Comparison of ENCODE assay signal across 8 cellular contexts in genomic region chr16:9008335-9009260, GRCh38. TPM values are rescaled to one million over a fixed set of nuclear protein-coding genes. Genes with fewer than 3 reads are reported as not detected.
A peak's percentile ranks its signal among the peaks of the same experiment; 100 is the strongest.
DNase-seq lines count a peak whose midpoint lies in the region; ATAC-seq lines count a peak whose summit lies in the region.

No MANE protein-coding gene starts in this region.

- H2BK12ac ChIP-seq in mesenchymal stem cell (ENCODE audit: low read length in 2 of 2): no peak overlapping the region

- no peak overlapping the region for H2BK15ac ChIP-seq in mesenchymal stem cell (ENCODE audit: low read depth, poor library complexity, severe bottlenecking)

- H4K91ac ChIP-seq in mesenchymal stem cell (ENCODE audit: low read length): no peak overlapping the region

- no peaks in the 10 kb centered on the region for H3K9me3 ChIP-seq in mesenchymal stem cell (ENCODE audit: control insufficient read depth, low read length)

- intact Hi-C loops in activated CD4-positive, alpha-beta memory T cell treated with anti-CD3 and anti-CD28 coated beads for 36 hours (cut with micrococcal nuclease): loop anchor here (5.0 kb wide), 1 partner anchor 71 kb away; no protein-coding TSS in a partner anchor

- POLR2A ChIA-PET in activated CD4-positive, alpha-beta memory T cell treated with anti-CD3 and anti-CD28 coated beads for 36 hours (lab: Charles Lee): interaction anchor here (0.9 to 1.0 kb wide), 3 partner anchors 47 to 92 kb away, joined by 3 to 5 read pairs (median 4); no protein-coding TSS in a partner anchor

- no peaks in the 10 kb centered on the region for H3K36me3 Mint-ChIP-seq in activated CD4-positive, alpha-beta memory T cell treated with anti-CD3 and anti-CD28 coated beads for 36 hours

- H2BK5ac ChIP-seq in mesenchymal stem cell (ENCODE audit: low read depth, low read length, poor library complexity, severe bottlenecking): no peak overlapping the region

- peak overlapping the region; percentile 72 for H3K4me2 ChIP-seq in mesenchymal stem cell (ENCODE audit: low read length, poor library complexity, severe bottlenecking)

- peak; percentile 93 for ATAC-seq in HG02973 (IDR thresholded peaks at IDR 0.05; ENCODE audit: unreplicated experiment)

- H3K27ac Mint-ChIP-seq in activated CD4-positive, alpha-beta memory T cell treated with anti-CD3 and anti-CD28 coated beads for 36 hours: no peak overlapping the region

- H4K8ac ChIP-seq in mesenchymal stem cell (ENCODE audit: low read length): peak overlapping the region; percentile 84

- WGBS in mesenchymal stem cell: 42% methylated on average over 34 of the region's 34 CpGs

- H2BK120ac ChIP-seq in mesenchymal stem cell (ENCODE audit: low read depth, low read length): no peak overlapping the region

- peak; percentile 60 for DNase-seq in NCI-H748 (lab: John Stamatoyannopoulos, UW; ENCODE audit: unreplicated experiment)
- no peak for DNase-seq in NCI-H748 treated with DMSO at 0.1 percent for 48 hours (lab: John Stamatoyannopoulos, UW)
- DNase-seq in NCI-H345 (lab: John Stamatoyannopoulos, UW): peak; percentile 68
- peak; percentile 78 for DNase-seq in activated CD4-positive, alpha-beta memory T cell treated with anti-CD3 and anti-CD28 coated beads for 36 hours
- peak; percentile 54 for DNase-seq in effector CD4-positive, alpha-beta T cell
- DNase-seq in mesenchymal stem cell: peak; percentile 68
- peak; percentile 40 for DNase-seq in stimulated activated CD8-positive, alpha-beta memory T cell treated with anti-CD3 and anti-CD28 coated beads, Interleukin-15, amount 100 ng/mL, for 1 hour (ENCODE audit: low read depth)

- H2AFZ ChIP-seq in mesenchymal stem cell (ENCODE audit: low read depth, low read length): no peak overlapping the region

- H3K23ac ChIP-seq in mesenchymal stem cell (ENCODE audit: low read length in 2 of 2): no peak overlapping the region

- H3K27me3 ChIP-seq in mesenchymal stem cell (ENCODE audit: control insufficient read depth in 1 of 2, insufficient read depth in 1 of 2, low read length in 2 of 2): peaks cover 0 to 5% of the 10 kb centered on the region in 2 experiments

- peaks cover 11% of the 10 kb centered on the region for H3K4me1 ChIP-seq in mesenchymal stem cell (ENCODE audit: control insufficient read depth, insufficient read depth, low read depth, low read length)

- no peaks in the 10 kb centered on the region for H3K79me1 ChIP-seq in mesenchymal stem cell (replicated peaks; ENCODE audit: low read length, poor library complexity, severe bottlenecking)

- peak overlapping the region; percentile 62 for H3K9ac ChIP-seq in mesenchymal stem cell (ENCODE audit: low read length)

- H3K4me3 Mint-ChIP-seq in activated CD4-positive, alpha-beta memory T cell treated with anti-CD3 and anti-CD28 coated beads for 36 hours: no peak overlapping the region

- no peak overlapping the region for H3K4ac ChIP-seq in mesenchymal stem cell (ENCODE audit: low read depth in 1 of 2, low read length in 2 of 2)

- H3K27me3 Mint-ChIP-seq in activated CD4-positive, alpha-beta memory T cell treated with anti-CD3 and anti-CD28 coated beads for 36 hours: peaks cover 16% of the 10 kb centered on the region

- H3K4me1 Mint-ChIP-seq in activated CD4-positive, alpha-beta memory T cell treated with anti-CD3 and anti-CD28 coated beads for 36 hours (ENCODE audit: low read depth): peaks cover 4% of the 10 kb centered on the region

- no peak overlapping the region for H3K14ac ChIP-seq in mesenchymal stem cell (ENCODE audit: low read length in 2 of 2)

- no peaks in the 10 kb centered on the region for H3K36me3 ChIP-seq in mesenchymal stem cell (ENCODE audit: control insufficient read depth in 1 of 2, insufficient read depth in 2 of 2, low read depth in 1 of 2, low read length in 2 of 2)

- peak overlapping the region in 1 of 2 experiments; percentile 48 for H3K18ac ChIP-seq in mesenchymal stem cell (ENCODE audit: low read depth in 1 of 2, low read length in 2 of 2)

- H3K4me3 ChIP-seq in mesenchymal stem cell (ENCODE audit: insufficient read depth in 1 of 2, low read depth in 1 of 2, low read length in 2 of 2): peak overlapping the region; percentile 46 to 72

- H3K9me3 Mint-ChIP-seq in activated CD4-positive, alpha-beta memory T cell treated with anti-CD3 and anti-CD28 coated beads for 36 hours: no peaks in the 10 kb centered on the region

- H2AK5ac ChIP-seq in mesenchymal stem cell (ENCODE audit: low read length, severe bottlenecking): no peak overlapping the region

- CTCF ChIA-PET in activated CD4-positive, alpha-beta memory T cell treated with anti-CD3 and anti-CD28 coated beads for 36 hours (lab: Charles Lee): interaction anchor here (0.6 to 3.6 kb wide), 67 partner anchors 8 to 1403 kb away, joined by 3 to 37 read pairs (median 4); partner anchors contain the start of genes CARHSP1, HAPSTR1, LITAFD and USP7

- no peak overlapping the region for H3K27ac ChIP-seq in mesenchymal stem cell (ENCODE audit: low read length, poor library complexity, severe bottlenecking)

RNA-seq across cellular contexts. Expression of gene USP7, which starts 44.9 kb away (rescaled TPM):
- total RNA-seq in activated CD4-positive, alpha-beta memory T cell treated with anti-CD3 and anti-CD28 coated beads for 36 hours: 100 to 1,000 TPM; 154 to 170 TPM
- polyA plus RNA-seq in mesenchymal stem cell (2013, experiment 1 of 2): 42.3 TPM
- polyA plus RNA-seq in mesenchymal stem cell (2013, experiment 2 of 2): 42.5 TPM
